In the genomic region with DNA sequence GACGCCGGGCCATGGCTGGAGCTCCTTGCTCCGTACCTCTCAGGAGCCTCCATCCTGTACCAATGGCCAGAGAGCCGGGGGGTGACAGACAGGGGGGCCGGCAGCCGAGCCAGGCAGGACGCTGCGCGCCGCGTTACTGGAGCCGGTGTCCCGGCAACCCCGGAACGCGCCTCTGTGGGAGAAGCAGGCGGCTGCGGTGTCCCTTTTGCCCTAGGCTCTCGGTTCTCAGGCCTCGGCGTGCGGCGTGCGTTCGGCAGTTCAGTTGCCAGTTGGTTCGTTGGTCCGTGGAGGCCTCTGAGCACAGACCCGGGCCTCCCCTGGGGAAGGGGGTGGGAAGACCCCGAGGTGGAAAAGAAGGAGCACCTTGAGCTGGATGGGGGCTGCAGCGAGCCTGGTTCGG, we compare ENCODE assay signal across 1 cellular context.
TF ChIP-seq lines count a peak whose summit lies in the region.

A gene with protein sequence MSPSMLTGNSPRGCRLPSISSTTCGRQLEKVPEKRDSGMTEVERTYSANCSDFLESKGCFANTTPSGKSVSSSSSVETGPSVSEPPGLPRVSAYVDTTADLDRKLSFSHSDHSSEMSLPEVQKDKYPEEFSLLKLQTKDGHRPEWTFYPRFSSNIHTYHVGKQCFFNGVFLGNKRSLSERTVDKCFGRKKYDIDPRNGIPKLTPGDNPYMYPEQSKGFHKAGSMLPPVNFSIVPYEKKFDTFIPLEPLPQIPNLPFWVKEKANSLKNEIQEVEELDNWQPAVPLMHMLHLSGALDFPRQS (plus strand): TSS at position 162 of the 400 bp plus-strand sequence. CDS start 446 bp downstream, outside the sequence.

TF ChIP-seq in HepG2, 621 proteins besides CTCF, POLR2A, EP300 and RAD21:
- TF ChIP-seq, protein P1, sequence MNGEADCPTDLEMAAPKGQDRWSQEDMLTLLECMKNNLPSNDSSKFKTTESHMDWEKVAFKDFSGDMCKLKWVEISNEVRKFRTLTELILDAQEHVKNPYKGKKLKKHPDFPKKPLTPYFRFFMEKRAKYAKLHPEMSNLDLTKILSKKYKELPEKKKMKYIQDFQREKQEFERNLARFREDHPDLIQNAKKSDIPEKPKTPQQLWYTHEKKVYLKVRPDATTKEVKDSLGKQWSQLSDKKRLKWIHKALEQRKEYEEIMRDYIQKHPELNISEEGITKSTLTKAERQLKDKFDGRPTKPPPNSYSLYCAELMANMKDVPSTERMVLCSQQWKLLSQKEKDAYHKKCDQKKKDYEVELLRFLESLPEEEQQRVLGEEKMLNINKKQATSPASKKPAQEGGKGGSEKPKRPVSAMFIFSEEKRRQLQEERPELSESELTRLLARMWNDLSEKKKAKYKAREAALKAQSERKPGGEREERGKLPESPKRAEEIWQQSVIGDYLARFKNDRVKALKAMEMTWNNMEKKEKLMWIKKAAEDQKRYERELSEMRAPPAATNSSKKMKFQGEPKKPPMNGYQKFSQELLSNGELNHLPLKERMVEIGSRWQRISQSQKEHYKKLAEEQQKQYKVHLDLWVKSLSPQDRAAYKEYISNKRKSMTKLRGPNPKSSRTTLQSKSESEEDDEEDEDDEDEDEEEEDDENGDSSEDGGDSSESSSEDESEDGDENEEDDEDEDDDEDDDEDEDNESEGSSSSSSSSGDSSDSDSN (CRISPR knock-in tag; IDR thresholded peaks at IDR 0.05), result 0 out of 2 replicates have a peak, but pooled peaks have one; percentile 38
- TF ChIP-seq, protein P2, sequence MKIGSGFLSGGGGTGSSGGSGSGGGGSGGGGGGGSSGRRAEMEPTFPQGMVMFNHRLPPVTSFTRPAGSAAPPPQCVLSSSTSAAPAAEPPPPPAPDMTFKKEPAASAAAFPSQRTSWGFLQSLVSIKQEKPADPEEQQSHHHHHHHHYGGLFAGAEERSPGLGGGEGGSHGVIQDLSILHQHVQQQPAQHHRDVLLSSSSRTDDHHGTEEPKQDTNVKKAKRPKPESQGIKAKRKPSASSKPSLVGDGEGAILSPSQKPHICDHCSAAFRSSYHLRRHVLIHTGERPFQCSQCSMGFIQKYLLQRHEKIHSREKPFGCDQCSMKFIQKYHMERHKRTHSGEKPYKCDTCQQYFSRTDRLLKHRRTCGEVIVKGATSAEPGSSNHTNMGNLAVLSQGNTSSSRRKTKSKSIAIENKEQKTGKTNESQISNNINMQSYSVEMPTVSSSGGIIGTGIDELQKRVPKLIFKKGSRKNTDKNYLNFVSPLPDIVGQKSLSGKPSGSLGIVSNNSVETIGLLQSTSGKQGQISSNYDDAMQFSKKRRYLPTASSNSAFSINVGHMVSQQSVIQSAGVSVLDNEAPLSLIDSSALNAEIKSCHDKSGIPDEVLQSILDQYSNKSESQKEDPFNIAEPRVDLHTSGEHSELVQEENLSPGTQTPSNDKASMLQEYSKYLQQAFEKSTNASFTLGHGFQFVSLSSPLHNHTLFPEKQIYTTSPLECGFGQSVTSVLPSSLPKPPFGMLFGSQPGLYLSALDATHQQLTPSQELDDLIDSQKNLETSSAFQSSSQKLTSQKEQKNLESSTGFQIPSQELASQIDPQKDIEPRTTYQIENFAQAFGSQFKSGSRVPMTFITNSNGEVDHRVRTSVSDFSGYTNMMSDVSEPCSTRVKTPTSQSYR (CRISPR knock-in tag; IDR thresholded peaks at IDR 0.05; ENCODE audit: borderline replicate concordance), result no peak
- TF ChIP-seq ZNF225 (CRISPR knock-in tag; IDR thresholded peaks at IDR 0.05), result no peak
- peak; percentile 28 for TF ChIP-seq ZFX (CRISPR knock-in tag; IDR thresholded peaks at IDR 0.05; ENCODE audit: low read depth)
- TF ChIP-seq, protein P3, sequence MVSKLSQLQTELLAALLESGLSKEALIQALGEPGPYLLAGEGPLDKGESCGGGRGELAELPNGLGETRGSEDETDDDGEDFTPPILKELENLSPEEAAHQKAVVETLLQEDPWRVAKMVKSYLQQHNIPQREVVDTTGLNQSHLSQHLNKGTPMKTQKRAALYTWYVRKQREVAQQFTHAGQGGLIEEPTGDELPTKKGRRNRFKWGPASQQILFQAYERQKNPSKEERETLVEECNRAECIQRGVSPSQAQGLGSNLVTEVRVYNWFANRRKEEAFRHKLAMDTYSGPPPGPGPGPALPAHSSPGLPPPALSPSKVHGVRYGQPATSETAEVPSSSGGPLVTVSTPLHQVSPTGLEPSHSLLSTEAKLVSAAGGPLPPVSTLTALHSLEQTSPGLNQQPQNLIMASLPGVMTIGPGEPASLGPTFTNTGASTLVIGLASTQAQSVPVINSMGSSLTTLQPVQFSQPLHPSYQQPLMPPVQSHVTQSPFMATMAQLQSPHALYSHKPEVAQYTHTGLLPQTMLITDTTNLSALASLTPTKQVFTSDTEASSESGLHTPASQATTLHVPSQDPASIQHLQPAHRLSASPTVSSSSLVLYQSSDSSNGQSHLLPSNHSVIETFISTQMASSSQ (IDR thresholded peaks at IDR 0.05; ENCODE audit: low read depth), result no peak
- TF ChIP-seq, protein P3 (CRISPR knock-in tag; IDR thresholded peaks at IDR 0.05; ENCODE audit: borderline replicate concordance), result no peak
- TF ChIP-seq HNRNPLL (IDR thresholded peaks at IDR 0.05; ENCODE audit: low read depth, low read length, poor library complexity, severe bottlenecking), result peak; percentile 75
- TF ChIP-seq, protein P4, sequence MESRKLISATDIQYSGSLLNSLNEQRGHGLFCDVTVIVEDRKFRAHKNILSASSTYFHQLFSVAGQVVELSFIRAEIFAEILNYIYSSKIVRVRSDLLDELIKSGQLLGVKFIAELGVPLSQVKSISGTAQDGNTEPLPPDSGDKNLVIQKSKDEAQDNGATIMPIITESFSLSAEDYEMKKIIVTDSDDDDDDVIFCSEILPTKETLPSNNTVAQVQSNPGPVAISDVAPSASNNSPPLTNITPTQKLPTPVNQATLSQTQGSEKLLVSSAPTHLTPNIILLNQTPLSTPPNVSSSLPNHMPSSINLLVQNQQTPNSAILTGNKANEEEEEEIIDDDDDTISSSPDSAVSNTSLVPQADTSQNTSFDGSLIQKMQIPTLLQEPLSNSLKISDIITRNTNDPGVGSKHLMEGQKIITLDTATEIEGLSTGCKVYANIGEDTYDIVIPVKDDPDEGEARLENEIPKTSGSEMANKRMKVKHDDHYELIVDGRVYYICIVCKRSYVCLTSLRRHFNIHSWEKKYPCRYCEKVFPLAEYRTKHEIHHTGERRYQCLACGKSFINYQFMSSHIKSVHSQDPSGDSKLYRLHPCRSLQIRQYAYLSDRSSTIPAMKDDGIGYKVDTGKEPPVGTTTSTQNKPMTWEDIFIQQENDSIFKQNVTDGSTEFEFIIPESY (CRISPR knock-in tag; IDR thresholded peaks at IDR 0.05), result no peak
- TF ChIP-seq, protein P5, sequence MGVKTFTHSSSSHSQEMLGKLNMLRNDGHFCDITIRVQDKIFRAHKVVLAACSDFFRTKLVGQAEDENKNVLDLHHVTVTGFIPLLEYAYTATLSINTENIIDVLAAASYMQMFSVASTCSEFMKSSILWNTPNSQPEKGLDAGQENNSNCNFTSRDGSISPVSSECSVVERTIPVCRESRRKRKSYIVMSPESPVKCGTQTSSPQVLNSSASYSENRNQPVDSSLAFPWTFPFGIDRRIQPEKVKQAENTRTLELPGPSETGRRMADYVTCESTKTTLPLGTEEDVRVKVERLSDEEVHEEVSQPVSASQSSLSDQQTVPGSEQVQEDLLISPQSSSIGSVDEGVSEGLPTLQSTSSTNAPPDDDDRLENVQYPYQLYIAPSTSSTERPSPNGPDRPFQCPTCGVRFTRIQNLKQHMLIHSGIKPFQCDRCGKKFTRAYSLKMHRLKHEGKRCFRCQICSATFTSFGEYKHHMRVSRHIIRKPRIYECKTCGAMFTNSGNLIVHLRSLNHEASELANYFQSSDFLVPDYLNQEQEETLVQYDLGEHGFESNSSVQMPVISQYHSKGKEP (CRISPR knock-in tag; IDR thresholded peaks at IDR 0.05), result no peak
- no peak for TF ChIP-seq NPAS2 (CRISPR knock-in tag; IDR thresholded peaks at IDR 0.05; ENCODE audit: borderline replicate concordance)
- TF ChIP-seq, protein P6, sequence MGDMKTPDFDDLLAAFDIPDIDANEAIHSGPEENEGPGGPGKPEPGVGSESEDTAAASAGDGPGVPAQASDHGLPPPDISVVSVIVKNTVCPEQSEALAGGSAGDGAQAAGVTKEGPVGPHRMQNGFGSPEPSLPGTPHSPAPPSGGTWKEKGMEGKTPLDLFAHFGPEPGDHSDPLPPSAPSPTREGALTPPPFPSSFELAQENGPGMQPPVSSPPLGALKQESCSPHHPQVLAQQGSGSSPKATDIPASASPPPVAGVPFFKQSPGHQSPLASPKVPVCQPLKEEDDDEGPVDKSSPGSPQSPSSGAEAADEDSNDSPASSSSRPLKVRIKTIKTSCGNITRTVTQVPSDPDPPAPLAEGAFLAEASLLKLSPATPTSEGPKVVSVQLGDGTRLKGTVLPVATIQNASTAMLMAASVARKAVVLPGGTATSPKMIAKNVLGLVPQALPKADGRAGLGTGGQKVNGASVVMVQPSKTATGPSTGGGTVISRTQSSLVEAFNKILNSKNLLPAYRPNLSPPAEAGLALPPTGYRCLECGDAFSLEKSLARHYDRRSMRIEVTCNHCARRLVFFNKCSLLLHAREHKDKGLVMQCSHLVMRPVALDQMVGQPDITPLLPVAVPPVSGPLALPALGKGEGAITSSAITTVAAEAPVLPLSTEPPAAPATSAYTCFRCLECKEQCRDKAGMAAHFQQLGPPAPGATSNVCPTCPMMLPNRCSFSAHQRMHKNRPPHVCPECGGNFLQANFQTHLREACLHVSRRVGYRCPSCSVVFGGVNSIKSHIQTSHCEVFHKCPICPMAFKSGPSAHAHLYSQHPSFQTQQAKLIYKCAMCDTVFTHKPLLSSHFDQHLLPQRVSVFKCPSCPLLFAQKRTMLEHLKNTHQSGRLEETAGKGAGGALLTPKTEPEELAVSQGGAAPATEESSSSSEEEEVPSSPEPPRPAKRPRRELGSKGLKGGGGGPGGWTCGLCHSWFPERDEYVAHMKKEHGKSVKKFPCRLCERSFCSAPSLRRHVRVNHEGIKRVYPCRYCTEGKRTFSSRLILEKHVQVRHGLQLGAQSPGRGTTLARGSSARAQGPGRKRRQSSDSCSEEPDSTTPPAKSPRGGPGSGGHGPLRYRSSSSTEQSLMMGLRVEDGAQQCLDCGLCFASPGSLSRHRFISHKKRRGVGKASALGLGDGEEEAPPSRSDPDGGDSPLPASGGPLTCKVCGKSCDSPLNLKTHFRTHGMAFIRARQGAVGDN (CRISPR knock-in tag; IDR thresholded peaks at IDR 0.05), result peak; percentile 51
